ENCODE assay signal across 8 cellular contexts in genomic region chr9:129460323-129461261, GRCh38.
DNase-seq lines count a peak whose midpoint lies in the region; ATAC-seq, FAIRE-seq and TF ChIP-seq lines count a peak whose summit lies in the region.

No MANE protein-coding gene starts in this region.

- FAIRE-seq in GM18507 (lab: Jason Lieb, UNC): peak; percentile 89

- H3K4me3 Mint-ChIP-seq in activated CD4-positive, alpha-beta T cell treated with anti-CD3 and anti-CD28 coated beads for 36 hours: peak overlapping the region; percentile 72

- peak overlapping the region; percentile 27 for H3K4me3 ChIP-seq in kidney epithelial cell (ENCODE audit: low read depth, low read length)

- H3K36me3 ChIP-seq in kidney epithelial cell (ENCODE audit: control insufficient read depth, insufficient read depth, low read length): no peaks in the 10 kb centered on the region

- POLR2A ChIA-PET in activated CD4-positive, alpha-beta T cell treated with anti-CD3 and anti-CD28 coated beads for 36 hours (lab: Charles Lee): interaction anchor here (0.6 to 1.8 kb wide), 6 partner anchors 22 to 1689 kb away, joined by 3 to 5 read pairs (median 3); partner anchors contain the start of gene IER5L

- ATAC-seq in HG03159 (IDR thresholded peaks at IDR 0.05; ENCODE audit: unreplicated experiment): peak; percentile 81
- peak; percentile 87 for ATAC-seq in activated CD4-positive, alpha-beta T cell treated with anti-CD3 and anti-CD28 coated beads for 36 hours
- ATAC-seq in HG03039 (IDR thresholded peaks at IDR 0.05; ENCODE audit: unreplicated experiment): no peak

- DNase-seq in GM18507 (ENCODE audit: extremely low spot score, insufficient read length, low read depth) (peak; percentile 92), NCI-H446 (lab: John Stamatoyannopoulos, UW) (peak; percentile 78 to 89), cerebellum (ENCODE audit: low spot score) (peak; percentile 98), kidney epithelial cell (ENCODE audit: low read depth) (peak; percentile 92)
- peak; percentile 96 for DNase-seq in activated CD4-positive, alpha-beta T cell treated with anti-CD3 and anti-CD28 coated beads for 36 hours
- DNase-seq in stimulated activated CD4-positive, alpha-beta T cell treated with anti-CD3 and anti-CD28 coated beads, Interleukin-12 subunit alpha, Interleukin-12 subunit beta, amount 100 ng/mL, for 48 hours (ENCODE audit: low read depth in 2 of 3, low spot score in 1 of 3): peak; percentile 85 to 89 (median 85)

- no peaks in the 10 kb centered on the region for H3K36me3 Mint-ChIP-seq in activated CD4-positive, alpha-beta T cell treated with anti-CD3 and anti-CD28 coated beads for 36 hours (ENCODE audit: low read depth)

- no peaks in the 10 kb centered on the region for H3K27me3 ChIP-seq in kidney epithelial cell (ENCODE audit: control insufficient read depth, insufficient read depth, low read length)

- H3K27ac Mint-ChIP-seq in activated CD4-positive, alpha-beta T cell treated with anti-CD3 and anti-CD28 coated beads for 36 hours: peak overlapping the region; percentile 92

- CTCF ChIA-PET in activated CD4-positive, alpha-beta T cell treated with anti-CD3 and anti-CD28 coated beads for 36 hours (lab: Charles Lee): interaction anchor here (0.6 to 3.1 kb wide), 6 partner anchors 21 to 380 kb away, joined by 3 to 11 read pairs (median 4); partner anchors contain the start of gene DOLPP1

- no peaks in the 10 kb centered on the region for H3K9me3 Mint-ChIP-seq in activated CD4-positive, alpha-beta T cell treated with anti-CD3 and anti-CD28 coated beads for 36 hours (ENCODE audit: low read depth)

- no peaks in the 10 kb centered on the region for H3K27me3 Mint-ChIP-seq in activated CD4-positive, alpha-beta T cell treated with anti-CD3 and anti-CD28 coated beads for 36 hours

- H3K4me1 Mint-ChIP-seq in activated CD4-positive, alpha-beta T cell treated with anti-CD3 and anti-CD28 coated beads for 36 hours: peaks cover 38% of the 10 kb centered on the region

- peak; percentile 15 for TF ChIP-seq CTCF in kidney epithelial cell (IDR thresholded peaks at IDR 0.05; ENCODE audit: insufficient read depth, low read length, poor library complexity, severe bottlenecking)

- intact Hi-C loops in activated CD4-positive, alpha-beta T cell treated with anti-CD3 and anti-CD28 coated beads for 36 hours (cut with DNase I, micrococcal nuclease): loop anchor here (1.0 to 2.0 kb wide), 9 partner anchors 23 to 320 kb away; no protein-coding TSS in a partner anchor
